Comparison of ENCODE assay signal across 18 cellular contexts in the genomic region with DNA sequence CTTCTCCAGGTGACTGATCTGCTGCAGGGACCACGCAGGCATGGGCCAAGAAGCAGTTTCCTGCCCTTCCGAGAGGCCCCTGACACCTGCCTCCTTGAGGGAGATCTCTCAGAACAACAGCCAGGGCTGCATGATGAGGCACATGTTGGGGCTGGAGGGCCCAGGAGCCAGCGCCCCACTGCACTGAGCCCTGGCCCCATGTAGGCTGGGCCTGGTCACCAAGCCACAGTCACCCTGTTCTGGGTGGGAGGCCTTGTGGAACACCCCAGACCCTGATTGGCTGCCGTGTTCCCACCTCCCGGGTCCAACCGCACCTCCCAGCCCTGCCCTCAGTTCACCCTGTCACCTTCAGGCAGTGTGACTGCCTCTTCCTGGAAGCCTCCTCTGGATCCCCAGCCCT.
"Had no signal": no experiment of that assay in that cellular context is flagged by ENCODE, and none has a peak within 500 bp of the region (broad histone marks: within the 10 kb centered on the region; RNA-seq: fewer than 3 reads in every experiment).

No MANE protein-coding gene starts in this region.

- ATAC-seq: effector memory CD8-positive, alpha-beta T cell; left lung; lower lobe of right lung; naive thymus-derived CD8-positive, alpha-beta T cell; pancreas; stimulated activated memory B cell treated with anti-CD40 and anti-IgM and Interleukin-4, amounts not matched to agents 10 μg/mL and 1 μg/mL and 100 μg/mL, for 72 hours; stimulated activated naive CD8-positive, alpha-beta T cell treated with anti-CD3 and anti-CD28 coated beads, Interleukin-15, Interleukin-2, amounts not matched to agents 100 U/mL and 50 U/mL, for 24 hours had no signal

- H3K27me3 ChIP-seq: pancreas, tibial nerve had no signal

- DNase-seq: cerebellar nuclear complex; cortex of kidney; effector memory CD8-positive, alpha-beta T cell; erythroblast; lower lobe of right lung; naive thymus-derived CD8-positive, alpha-beta T cell; nephron progenitor cell; occipital lobe; sigmoid colon; stimulated activated CD4-positive, alpha-beta T cell treated with anti-CD3 and anti-CD28 coated beads, Interleukin-4, amount 100 ng/mL, for 4 hours; stimulated activated naive CD8-positive, alpha-beta T cell treated with anti-CD3 and anti-CD28 coated beads, Interleukin-15, Interleukin-2, amounts not matched to agents 100 U/mL and 50 U/mL, for 24 hours; substantia nigra; upper lobe of left lung had no signal

- H3K4me1 ChIP-seq: left lung, lower lobe of right lung, pancreas, sigmoid colon, upper lobe of left lung had no signal

- H3K9me3 ChIP-seq: left lung, lower lobe of right lung, pancreas, sigmoid colon, thoracic aorta, upper lobe of left lung had no signal

- H3K36me3 ChIP-seq: left lung, lower lobe of right lung, pancreas, sigmoid colon, thoracic aorta, tibial nerve, upper lobe of left lung had no signal

- H3K4me3 ChIP-seq: left lung, lower lobe of right lung, pancreas, sigmoid colon, thoracic aorta, tibial nerve, upper lobe of left lung had no signal

- H3K27ac ChIP-seq: left lung, lower lobe of right lung, pancreas, sigmoid colon, thoracic aorta, tibial nerve, upper lobe of left lung had no signal
